ENCODE assay signal across 8 cellular contexts in the genomic region with DNA sequence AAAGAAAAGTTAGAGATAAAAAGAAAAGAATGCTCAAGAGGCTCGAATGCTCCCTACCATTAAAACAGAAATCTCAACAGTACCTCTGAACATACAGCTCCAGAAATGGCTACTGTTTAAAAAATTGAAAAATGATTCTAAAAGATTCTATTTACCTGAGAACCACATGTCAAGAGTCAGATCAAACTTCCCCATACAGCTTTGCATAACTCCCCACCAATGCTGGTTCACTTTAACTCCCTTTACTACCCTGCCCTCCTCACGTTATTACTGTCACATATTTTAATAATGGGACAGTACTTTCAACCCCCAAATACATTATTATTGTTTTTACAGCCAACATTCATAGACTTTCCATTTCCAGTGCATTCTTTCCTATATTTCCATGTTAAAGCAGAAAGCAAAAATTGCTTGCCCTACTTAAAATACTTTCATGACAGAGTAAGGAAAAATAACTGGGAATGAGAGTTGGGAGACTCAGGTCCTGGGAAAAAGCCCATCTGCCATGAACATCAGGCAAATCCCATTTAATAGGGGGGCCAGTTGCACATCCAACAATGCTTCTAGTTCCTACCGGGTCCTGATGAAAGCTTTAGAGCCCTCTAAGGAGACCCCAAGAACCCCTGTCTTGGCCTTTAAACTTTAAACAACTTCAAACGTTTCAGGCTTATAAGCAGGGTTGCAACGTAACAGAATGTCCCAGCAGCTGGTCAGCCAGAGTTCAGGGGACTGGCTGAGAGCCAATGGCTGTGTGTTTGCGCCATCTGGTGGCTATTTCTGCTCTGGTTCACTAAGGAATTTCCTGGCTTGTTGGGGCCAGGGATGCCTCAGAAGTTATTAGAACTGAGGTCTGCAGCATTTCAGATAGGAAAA.
A peak's percentile ranks its signal among the peaks of the same experiment; 100 is the strongest.
DNase-seq lines count a peak whose midpoint lies in the region; ATAC-seq and TF ChIP-seq lines count a peak whose summit lies in the region.

No MANE protein-coding gene starts in this region.

- H3K4me1 ChIP-seq in mucosa of descending colon (ENCODE audit: low read depth), result peaks cover 4% of the 10 kb centered on the region

- H3K27ac Mint-ChIP-seq in stimulated activated memory B cell treated with anti-CD40 and anti-IgM and Interleukin-4, amounts not matched to agents 10 μg/mL and 1 μg/mL and 100 μg/mL, for 72 hours, result no peak overlapping the region

- no peaks in the 10 kb centered on the region for H3K9me3 ChIP-seq in mucosa of descending colon

- intact Hi-C loops in mucosa of descending colon (cut with DNase I, micrococcal nuclease), result no loop called here

- DNase-seq in GM10266 (ENCODE audit: extremely low spot score), result peak; percentile 66
- peak; percentile 60 for DNase-seq in NCI-H82 treated with DMSO at 0.1 percent for 48 hours (lab: John Stamatoyannopoulos, UW; ENCODE audit: unreplicated experiment)
- DNase-seq in activated CD8-positive, alpha-beta memory T cell treated with anti-CD3 and anti-CD28 coated beads, Interleukin-2, amount 50 U/mL, for 4 hours, result peak; percentile 45
- peak; percentile 29 for DNase-seq in epithelial cell of proximal tubule (ENCODE audit: low read depth)
- peak in 2 of 3 donors; percentile 71 to 89 for DNase-seq in mucosa of descending colon

- peak; percentile 88 for TF ChIP-seq CTCF in GM10266 (IDR thresholded peaks at IDR 0.05; ENCODE audit: control insufficient read depth, insufficient read depth, low read depth, missing control alignments)
- TF ChIP-seq CTCF in epithelial cell of proximal tubule (conservative IDR thresholded peaks at IDR 0.05; ENCODE audit: low read depth, low read length), result peak; percentile 96
- peak; percentile 70 for TF ChIP-seq CTCF in mucosa of descending colon (IDR thresholded peaks at IDR 0.05)

- H3K27me3 Mint-ChIP-seq in stimulated activated memory B cell treated with anti-CD40 and anti-IgM and Interleukin-4, amounts not matched to agents 10 μg/mL and 1 μg/mL and 100 μg/mL, for 72 hours, result no peaks in the 10 kb centered on the region

- H3K4me3 ChIP-seq in epithelial cell of proximal tubule (ENCODE audit: low read depth, low read length) (no peak overlapping the region), mucosa of descending colon (no peak overlapping the region)

- H3K4me3 Mint-ChIP-seq in stimulated activated memory B cell treated with anti-CD40 and anti-IgM and Interleukin-4, amounts not matched to agents 10 μg/mL and 1 μg/mL and 100 μg/mL, for 72 hours, result no peak overlapping the region

- H3K36me3 Mint-ChIP-seq in stimulated activated memory B cell treated with anti-CD40 and anti-IgM and Interleukin-4, amounts not matched to agents 10 μg/mL and 1 μg/mL and 100 μg/mL, for 72 hours, result peaks cover 53% of the 10 kb centered on the region

- ATAC-seq in HG03521 (IDR thresholded peaks at IDR 0.05; ENCODE audit: unreplicated experiment) (peak; percentile 53), mucosa of descending colon (peak; percentile 90), HG03175 (IDR thresholded peaks at IDR 0.05; ENCODE audit: unreplicated experiment) (no peak)
- peak; percentile 66 for ATAC-seq in stimulated activated memory B cell treated with anti-CD40 and anti-IgM and Interleukin-4, amounts not matched to agents 10 μg/mL and 1 μg/mL and 100 μg/mL, for 72 hours

- no peaks in the 10 kb centered on the region for H3K9me3 Mint-ChIP-seq in stimulated activated memory B cell treated with anti-CD40 and anti-IgM and Interleukin-4, amounts not matched to agents 10 μg/mL and 1 μg/mL and 100 μg/mL, for 72 hours

- no peaks in the 10 kb centered on the region for H3K36me3 ChIP-seq in mucosa of descending colon (ENCODE audit: low read depth)

- peaks cover 31% of the 10 kb centered on the region for H3K4me1 Mint-ChIP-seq in stimulated activated memory B cell treated with anti-CD40 and anti-IgM and Interleukin-4, amounts not matched to agents 10 μg/mL and 1 μg/mL and 100 μg/mL, for 72 hours

Comparison
In these comparisons a context has a peak if more than half of its experiments do, and no peak if none do; other contexts are left out.
1. DNase-seq: peak in every context shown above with its lines; median percentile 80 in mucosa of descending colon; 66 in GM10266; 60 in NCI-H82 treated with DMSO at 0.1 percent for 48 hours; 45 in activated CD8-positive, alpha-beta memory T cell treated with anti-CD3 and anti-CD28 coated beads, Interleukin-2, amount 50 U/mL, for 4 hours; 29 in epithelial cell of proximal tubule.